ENCODE assay signal across 28 cellular contexts in genomic region chr6:168219167-168219566, GRCh38.
DNase-seq lines count a peak whose midpoint lies in the region; ATAC-seq, FAIRE-seq and TF ChIP-seq lines count a peak whose summit lies in the region.
"Had no signal": no experiment of that assay in that cellular context is flagged by ENCODE, and none has a peak within 500 bp of the region (broad histone marks: within the 10 kb centered on the region; RNA-seq: fewer than 3 reads in every experiment).

No MANE protein-coding gene starts in this region.

- H3K4me1 ChIP-seq in ACC112 (ENCODE audit: control insufficient read depth, insufficient read depth, low read length, unreplicated experiment) (peaks cover 17% of the 10 kb centered on the region), astrocyte (ENCODE audit: insufficient read depth, low read length) (no peaks in the 10 kb centered on the region), gastroesophageal sphincter (peaks cover 0 to 12% (median 5%) of the 10 kb centered on the region in 3 donors)
- H3K4me1 ChIP-seq: spleen, vagina had no signal

- H3K4me3 ChIP-seq in ACC112 (ENCODE audit: low read depth, low read length) = peak overlapping the region; percentile 51
- no peak overlapping the region for H3K4me3 ChIP-seq in astrocyte (ENCODE audit: insufficient read depth, low read depth, low read length)
- H3K4me3 ChIP-seq in gastroesophageal sphincter = no peak overlapping the region
- H3K4me3 ChIP-seq: BLaER1 treated with 17β-estradiol and CSF1 and Interleukin-3, amounts not matched to agents 10 nM and 100 nM; GM23338; spleen; vagina had no signal

- H3K4me1 Mint-ChIP-seq in astrocyte (ENCODE audit: low read depth, unreplicated experiment) = no peaks in the 10 kb centered on the region
- H3K4me1 Mint-ChIP-seq: activated naive CD4-positive, alpha-beta T cell treated with anti-CD3 and anti-CD28 coated beads, Interleukin-2, amount 50 U/mL, for 24 hours; naive thymus-derived CD8-positive, alpha-beta T cell; T-cell had no signal

- no peak for TF ChIP-seq POLR2A in gastroesophageal sphincter (IDR thresholded peaks at IDR 0.05)

- no peaks in the 10 kb centered on the region for H3K79me2 ChIP-seq in ACC112 (ENCODE audit: control insufficient read depth, insufficient read depth, low read length, unreplicated experiment)
- H3K79me2 ChIP-seq in astrocyte (ENCODE audit: insufficient read depth, low read length) = no peaks in the 10 kb centered on the region

- H3K27ac ChIP-seq in ACC112 (ENCODE audit: low read depth, low read length) (peak overlapping the region; percentile 73), astrocyte (ENCODE audit: low read depth, low read length) (no peak overlapping the region), gastroesophageal sphincter (peak overlapping the region in 2 of 4 donors; percentile 14 to 30)
- H3K27ac ChIP-seq: BLaER1 treated with 17β-estradiol and CSF1 and Interleukin-3, amounts not matched to agents 10 nM and 100 nM; spleen; vagina had no signal

- H4K20me1 ChIP-seq in astrocyte (ENCODE audit: insufficient read depth, low read length) = no peaks in the 10 kb centered on the region

- H3K9me3 ChIP-seq in astrocyte (ENCODE audit: insufficient read depth, low read depth, low read length) (peaks cover 4% of the 10 kb centered on the region), gastroesophageal sphincter (no peaks in the 10 kb centered on the region)
- H3K9me3 ChIP-seq: BLaER1 treated with 17β-estradiol and CSF1 and Interleukin-3, amounts not matched to agents 10 nM and 100 nM; spleen; vagina had no signal

- H3K27me3 Mint-ChIP-seq in astrocyte (ENCODE audit: low read depth, unreplicated experiment) = peaks cover 86% of the 10 kb centered on the region

- H3K9ac ChIP-seq in astrocyte (ENCODE audit: low read length) = no peak overlapping the region
- H3K9ac ChIP-seq: BLaER1 treated with 17β-estradiol and CSF1 and Interleukin-3, amounts not matched to agents 10 nM and 100 nM had no signal

- H2AFZ ChIP-seq in ACC112 (ENCODE audit: low read length, unreplicated experiment) (no peak overlapping the region), astrocyte (ENCODE audit: low read depth, low read length) (no peak overlapping the region)
- H2AFZ ChIP-seq: GM23338 had no signal

- 0 out of 2 replicates have a peak, but pooled peaks cover 4% of the 10 kb centered on the region for H3K27me3 ChIP-seq in ACC112 (ENCODE audit: insufficient read depth, low read length)
- peaks cover 5% of the 10 kb centered on the region for H3K27me3 ChIP-seq in astrocyte (ENCODE audit: insufficient read depth, low read length)
- H3K27me3 ChIP-seq in gastroesophageal sphincter = no peaks in the 10 kb centered on the region
- H3K27me3 ChIP-seq: vagina had no signal

- peak overlapping the region; percentile 23 for H3K4me2 ChIP-seq in astrocyte (ENCODE audit: low read length)
- H3K4me2 ChIP-seq: GM23338 had no signal

- 60% methylated on average over 2 of the region's 4 CpGs; no CpG with 5 or more reads in 1 of the 2 donors for WGBS in gastroesophageal sphincter (ENCODE audit: low coverage in 1 of 2), 2 donors

- no peak for DNase-seq in astrocyte (ENCODE audit: low read depth)
- DNase-seq in omental fat pad (ENCODE audit: low spot score) = peak; percentile 6
- no peak for DNase-seq in iPS-NIHi11 (ENCODE audit: low spot score)
- no peak for DNase-seq in effector CD8-positive, alpha-beta T cell (lab: John Stamatoyannopoulos, UW)
- DNase-seq: 8988T; activated CD4-positive, alpha-beta T cell treated with anti-CD3 and anti-CD28 coated beads for 4 hours; cortex of kidney; kidney glomerular epithelial cell; mesendoderm; naive thymus-derived CD8-positive, alpha-beta T cell; NCI-H1694; NCI-H82; SIG-M5; spleen; stimulated activated CD4-positive, alpha-beta T cell treated with anti-CD3 and anti-CD28 coated beads, Interleukin-4, amount 100 ng/mL, for 4 hours; T-cell had no signal

- no peak for TF ChIP-seq EP300 in gastroesophageal sphincter (IDR thresholded peaks at IDR 0.05)

- FAIRE-seq in astrocyte (lab: Jason Lieb, UNC) = peak; percentile 5
- FAIRE-seq: endometrium, G401.6, GM19239 had no signal

- TF ChIP-seq CTCF in astrocyte (IDR thresholded peaks at IDR 0.05; ENCODE audit: insufficient read depth, low read depth, low read length) = no peak
- TF ChIP-seq CTCF in gastroesophageal sphincter (IDR thresholded peaks at IDR 0.05) = no peak
- TF ChIP-seq CTCF in omental fat pad (IDR thresholded peaks at IDR 0.05) = no peak

- peaks cover 2% of the 10 kb centered on the region for H3K9me3 Mint-ChIP-seq in astrocyte (ENCODE audit: unreplicated experiment)
- H3K9me3 Mint-ChIP-seq: activated naive CD4-positive, alpha-beta T cell treated with anti-CD3 and anti-CD28 coated beads, Interleukin-2, amount 50 U/mL, for 24 hours; naive thymus-derived CD8-positive, alpha-beta T cell; T-cell had no signal

- H3K36me3 Mint-ChIP-seq in astrocyte (ENCODE audit: low read depth, unreplicated experiment) = no peaks in the 10 kb centered on the region
- H3K36me3 Mint-ChIP-seq: activated naive CD4-positive, alpha-beta T cell treated with anti-CD3 and anti-CD28 coated beads, Interleukin-2, amount 50 U/mL, for 24 hours; naive thymus-derived CD8-positive, alpha-beta T cell; T-cell had no signal

- ATAC-seq in gastroesophageal sphincter (peak; percentile 78), omental fat pad (ENCODE audit: low FRiP score) (peak; percentile 64), HG03135 (IDR thresholded peaks at IDR 0.05; ENCODE audit: unreplicated experiment) (no peak), HG02763 (IDR thresholded peaks at IDR 0.05; ENCODE audit: unreplicated experiment) (no peak)
- ATAC-seq: GM23338; naive thymus-derived CD8-positive, alpha-beta T cell; T-cell had no signal

- no peak overlapping the region for H3K4me3 Mint-ChIP-seq in astrocyte (ENCODE audit: unreplicated experiment)
- H3K4me3 Mint-ChIP-seq: activated naive CD4-positive, alpha-beta T cell treated with anti-CD3 and anti-CD28 coated beads, Interleukin-2, amount 50 U/mL, for 24 hours; GM23338; naive thymus-derived CD8-positive, alpha-beta T cell; T-cell had no signal

- no peaks in the 10 kb centered on the region for H3K36me3 ChIP-seq in ACC112 (ENCODE audit: insufficient read depth, low read length)
- no peaks in the 10 kb centered on the region for H3K36me3 ChIP-seq in astrocyte (ENCODE audit: insufficient read depth, low read length)
- H3K36me3 ChIP-seq in gastroesophageal sphincter = no peaks in the 10 kb centered on the region
- H3K36me3 ChIP-seq: BLaER1 treated with 17β-estradiol and CSF1 and Interleukin-3, amounts not matched to agents 10 nM and 100 nM; spleen; vagina had no signal

- no peak overlapping the region for H3K27ac Mint-ChIP-seq in astrocyte (ENCODE audit: unreplicated experiment)
- H3K27ac Mint-ChIP-seq: activated naive CD4-positive, alpha-beta T cell treated with anti-CD3 and anti-CD28 coated beads, Interleukin-2, amount 50 U/mL, for 24 hours; GM23338; naive thymus-derived CD8-positive, alpha-beta T cell; progenitor cell of endocrine pancreas; T-cell had no signal

Comparison
In these comparisons a context has a peak if more than half of its experiments do, and no peak if none do; other contexts are left out.
1. ATAC-seq: peak in gastroesophageal sphincter (single experiment) and omental fat pad (single experiment); none in HG03135 (single experiment) and HG02763 (single experiment).